ENCODE assay signal across 23 cellular contexts in the genomic region with DNA sequence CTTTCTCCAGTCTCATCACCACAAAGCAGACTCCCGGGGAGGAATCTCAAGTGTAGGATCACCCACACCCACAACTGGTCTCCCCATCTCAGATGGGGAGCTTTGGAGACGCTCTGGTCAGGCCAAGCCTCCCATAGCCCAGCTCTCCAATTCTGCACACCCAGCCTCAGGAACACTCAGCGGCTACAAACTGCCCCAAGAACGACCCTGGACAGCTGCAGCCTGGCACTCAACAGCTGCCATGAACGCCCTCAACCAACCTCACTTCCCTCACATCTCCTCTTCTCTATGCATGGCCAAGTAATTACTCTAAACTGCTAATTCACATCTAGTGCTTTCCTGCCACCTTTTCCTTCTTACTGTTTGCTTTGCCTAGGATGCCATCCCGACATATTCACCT. TPM values are rescaled to one million over a fixed set of nuclear protein-coding genes. Genes with fewer than 3 reads are reported as not detected.
DNase-seq lines count a peak whose midpoint lies in the region; ATAC-seq, FAIRE-seq and TF ChIP-seq lines count a peak whose summit lies in the region.
"Had no signal": no experiment of that assay in that cellular context is flagged by ENCODE, and none has a peak within 500 bp of the region (broad histone marks: within the 10 kb centered on the region; RNA-seq: fewer than 3 reads in every experiment).

No MANE protein-coding gene starts in this region.

- H2BK5ac ChIP-seq in trophoblast cell (ENCODE audit: low read depth, low read length, poor library complexity): no peak overlapping the region

- H3K9ac ChIP-seq in endothelial cell of umbilical vein (replicated peaks; ENCODE audit: extremely low read depth, insufficient read depth, low read length) (no peak overlapping the region), trophoblast cell (ENCODE audit: low read length) (no peak overlapping the region)

- H3K4me2 ChIP-seq in endothelial cell of umbilical vein (ENCODE audit: insufficient read depth, low read length) (no peak overlapping the region), trophoblast cell (ENCODE audit: low read length) (no peak overlapping the region)

- H2BK12ac ChIP-seq in trophoblast cell (ENCODE audit: low read length): no peak overlapping the region

- no CpG with 5 or more reads among the region's 6 CpGs for WGBS in trophoblast cell (ENCODE audit: extremely low coverage, insufficient coverage, insufficient read length)

- H3K4me3 ChIP-seq in SJCRH30: no peak overlapping the region
- H3K4me3 ChIP-seq in endothelial cell of umbilical vein (replicated peaks in 1 of 3; ENCODE audit: insufficient read depth in 1 of 3, low read depth in 1 of 3, low read length in 3 of 3): no peak overlapping the region
- H3K4me3 ChIP-seq in trophoblast cell (ENCODE audit: low read depth, low read length): no peak overlapping the region
- H3K4me3 ChIP-seq: GM12878, HAP-1 had no signal

- H4K91ac ChIP-seq in trophoblast cell (ENCODE audit: low read depth, low read length): no peak overlapping the region

- H3K79me1 ChIP-seq in trophoblast cell (ENCODE audit: low read length): no peaks in the 10 kb centered on the region

- H3K36me3 ChIP-seq in SJCRH30 (peaks cover 61% of the 10 kb centered on the region), endothelial cell of umbilical vein (ENCODE audit: control insufficient read depth in 2 of 2, extremely low read depth in 1 of 2, insufficient read depth in 2 of 2, low read length in 2 of 2) (peaks cover 6 to 7% of the 10 kb centered on the region in 2 experiments), trophoblast cell (ENCODE audit: control insufficient read depth in 1 of 2, insufficient read depth in 2 of 2, low read length in 2 of 2) (peaks cover 13 to 27% of the 10 kb centered on the region in 2 experiments)

- peak overlapping the region; percentile 43 for H4K12ac ChIP-seq in trophoblast cell (ENCODE audit: low read depth, low read length)

- peak; percentile 35 to 57 for DNase-seq in SJCRH30
- no peak for DNase-seq in endothelial cell of umbilical vein (ENCODE audit: low read depth, low spot score)
- no peak for DNase-seq in trophoblast cell
- no peak for DNase-seq in amniotic stem cell (lab: John Stamatoyannopoulos, UW)
- DNase-seq: ACHN; BE2C; C1 segment of cervical spinal cord; CD4-positive, CD25-positive, alpha-beta regulatory T cell; CD8-positive, alpha-beta memory T cell; COR-L47; DMS 273 treated with DMSO at 0.1 percent for 48 hours; DMS53; DND-41; EL had no signal

- CTCF ChIA-PET in endothelial cell of umbilical vein (lab: Charles Lee): no interaction called here

- H3K79me2 ChIP-seq in endothelial cell of umbilical vein (ENCODE audit: control insufficient read depth, insufficient read depth, low read length) (no peaks in the 10 kb centered on the region), trophoblast cell (ENCODE audit: control insufficient read depth, insufficient read depth, low read length, poor library complexity) (no peaks in the 10 kb centered on the region)

- no peak overlapping the region for H4K8ac ChIP-seq in trophoblast cell (ENCODE audit: low read depth, low read length)

- no peak for TF ChIP-seq CTCF in endothelial cell of umbilical vein (IDR thresholded peaks at IDR 0.05; ENCODE audit: extremely low read depth in 1 of 2, insufficient read depth in 1 of 2, low read depth in 1 of 2, low read length in 2 of 2)

- no peak overlapping the region for H3K4ac ChIP-seq in trophoblast cell (ENCODE audit: low read depth, low read length)

- no peaks in the 10 kb centered on the region for H3K27me3 ChIP-seq in SJCRH30
- H3K27me3 ChIP-seq in endothelial cell of umbilical vein (ENCODE audit: control insufficient read depth in 2 of 2, insufficient read depth in 2 of 2, low read length in 2 of 2): no peaks in the 10 kb centered on the region
- no peaks in the 10 kb centered on the region for H3K27me3 ChIP-seq in trophoblast cell (ENCODE audit: insufficient read depth, low read length)
- H3K27me3 ChIP-seq: BE2C had no signal

- H3K14ac ChIP-seq in trophoblast cell (ENCODE audit: low read length): no peak overlapping the region

- no peak for ATAC-seq in HG02623 (IDR thresholded peaks at IDR 0.05; ENCODE audit: unreplicated experiment)
- ATAC-seq in HG02852 (IDR thresholded peaks at IDR 0.05; ENCODE audit: unreplicated experiment): no peak
- ATAC-seq: GM12878 had no signal

- H2AFZ ChIP-seq in endothelial cell of umbilical vein (ENCODE audit: low read depth, low read length) (no peak overlapping the region), trophoblast cell (ENCODE audit: insufficient read depth, low read length, poor library complexity) (no peak overlapping the region)

- no peaks in the 10 kb centered on the region for H3K9me3 ChIP-seq in SJCRH30 (replicated peaks)
- no peaks in the 10 kb centered on the region for H3K9me3 ChIP-seq in endothelial cell of umbilical vein (replicated peaks; ENCODE audit: control insufficient read depth, insufficient read depth, low read length)
- H3K9me3 ChIP-seq in trophoblast cell (ENCODE audit: insufficient read depth, low read depth, low read length): no peaks in the 10 kb centered on the region
- H3K9me3 ChIP-seq: BE2C, HAP-1 had no signal

- H4K20me1 ChIP-seq in endothelial cell of umbilical vein (replicated peaks; ENCODE audit: control insufficient read depth, extremely low read depth, insufficient read depth, low read length): no peaks in the 10 kb centered on the region

- H3K18ac ChIP-seq in trophoblast cell (ENCODE audit: low read length): no peak overlapping the region

- BruUV-seq in endothelial cell of umbilical vein (replicated peaks; lab: Mats Ljungman, UMichigan): no TSS peak

- H2BK120ac ChIP-seq in trophoblast cell (ENCODE audit: insufficient read depth, low read length, poor library complexity): no peak overlapping the region

- no peak overlapping the region for H2AK5ac ChIP-seq in trophoblast cell (ENCODE audit: low read length)

- POLR2A ChIA-PET in endothelial cell of umbilical vein (lab: Charles Lee): no interaction called here

- TF ChIP-seq POLR2A in endothelial cell of umbilical vein (IDR thresholded peaks at IDR 0.05; ENCODE audit: low read depth, low read length): no peak

- H3K4me1 ChIP-seq in SJCRH30 (peaks cover 7% of the 10 kb centered on the region), endothelial cell of umbilical vein (ENCODE audit: control insufficient read depth, extremely low read depth, insufficient read depth, low read length) (peaks cover 22% of the 10 kb centered on the region), trophoblast cell (ENCODE audit: control insufficient read depth in 1 of 2, insufficient read depth in 2 of 2, low read length in 2 of 2) (peaks cover 2 to 3% of the 10 kb centered on the region in 2 experiments)
- H3K4me1 ChIP-seq: BE2C, HAP-1 had no signal

- H3K27ac ChIP-seq in SJCRH30 (peak overlapping the region; percentile 44), endothelial cell of umbilical vein (ENCODE audit: insufficient read depth, low read depth, low read length) (peak overlapping the region; percentile 9), trophoblast cell (ENCODE audit: low read depth, low read length) (no peak overlapping the region)
- H3K27ac ChIP-seq: HL-60 had no signal

- dilution Hi-C loops in endothelial cell of umbilical vein (cut with MboI; ENCODE audit: extremely low pct_ligation_motif_present, low sequenced_read_pairs): no loop called here

- H3K23ac ChIP-seq in trophoblast cell (ENCODE audit: low read length): no peak overlapping the region

- no peaks in the 10 kb centered on the region for H3K9me1 ChIP-seq in endothelial cell of umbilical vein (replicated peaks; ENCODE audit: control insufficient read depth, extremely low read depth, insufficient read depth, low read length)

- FAIRE-seq in endothelial cell of umbilical vein (lab: Jason Lieb, UNC): no peak
- FAIRE-seq: A204.1, GM12878, H1 had no signal

- intact Hi-C loops in endothelial cell of umbilical vein (cut with micrococcal nuclease): loop anchor here (5.0 kb wide), 1 partner anchor 65 kb away; no protein-coding TSS in a partner anchor

TF ChIP-seq in endothelial cell of umbilical vein, 7 proteins besides CTCF, POLR2A, EP300 and RAD21 (continues in another document):
- no peak for TF ChIP-seq MYC (IDR thresholded peaks at IDR 0.05; ENCODE audit: low read depth, low read length)
- TF ChIP-seq GATA2 (IDR thresholded peaks at IDR 0.05; ENCODE audit: insufficient read depth, insufficient read length, low read depth, low read length): no peak
- TF ChIP-seq, protein P1, sequence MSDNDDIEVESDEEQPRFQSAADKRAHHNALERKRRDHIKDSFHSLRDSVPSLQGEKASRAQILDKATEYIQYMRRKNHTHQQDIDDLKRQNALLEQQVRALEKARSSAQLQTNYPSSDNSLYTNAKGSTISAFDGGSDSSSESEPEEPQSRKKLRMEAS (IDR thresholded peaks at IDR 0.05; ENCODE audit: insufficient read depth, insufficient read length): no peak
- TF ChIP-seq EZH2 (IDR thresholded peaks at IDR 0.05; ENCODE audit: borderline replicate concordance, low read depth, low read length, severe bottlenecking): no peak
- no peak for TF ChIP-seq FOS (IDR thresholded peaks at IDR 0.05; ENCODE audit: borderline replicate concordance, insufficient read depth, low read length)
- TF ChIP-seq JUN (IDR thresholded peaks at IDR 0.05; ENCODE audit: borderline replicate concordance, insufficient read depth, insufficient read length, low read depth): no peak

RNA-seq across cellular contexts. Expression of gene DZIP1, which starts 42.6 kb away (rescaled TPM):
- total RNA-seq in SJCRH30 (2014; rRNA removed; shearing (Covaris generic)): 39.1 and 47.6 TPM in 2 replicates
- 32.1 and 33.9 TPM in 2 replicates for total RNA-seq in endothelial cell of umbilical vein
- 8.6 and 9.0 TPM in 2 replicates for polyA plus RNA-seq in endothelial cell of umbilical vein
- 9.4 and 10.4 TPM in 2 replicates for polyA plus RNA-seq in endothelial cell of umbilical vein (2011; cell fraction: cytosol; rRNA removed)
- 45.3 and 48.3 TPM in 2 replicates for polyA plus RNA-seq in endothelial cell of umbilical vein (2011; cell fraction: nucleus; rRNA removed)
- polyA plus RNA-seq in endothelial cell of umbilical vein (2012): 29.8 and 34.9 TPM in 2 replicates
- polyA minus RNA-seq in endothelial cell of umbilical vein: 12.6 and 17.1 TPM in 2 replicates
- polyA minus RNA-seq in endothelial cell of umbilical vein (2011; cell fraction: cytosol; rRNA and poly(A)+ RNA removed): not detected
- polyA minus RNA-seq in endothelial cell of umbilical vein (2011; cell fraction: nucleus; rRNA and poly(A)+ RNA removed): 34.4 and 41.5 TPM in 2 replicates
- polyA plus RNA-seq in trophoblast cell (2013): 19.4 and 20.5 TPM in 2 replicates
- total RNA-seq: CD4-positive, CD25-positive, alpha-beta regulatory T cell had no signal
- polyA plus RNA-seq: CD4-positive, CD25-positive, alpha-beta regulatory T cell; CD8-positive, alpha-beta memory T cell had no signal

RNA-seq across cellular contexts. Expression of gene CLDN10, which starts 49.4 kb away (rescaled TPM):
- total RNA-seq in SJCRH30 (2014; rRNA removed; shearing (Covaris generic)): 0.05 TPM in 1 of 2 replicates, not detected in the other
- 0.49 TPM in 1 of 2 replicates, not detected in the other for total RNA-seq in endothelial cell of umbilical vein
- polyA plus RNA-seq in endothelial cell of umbilical vein: 0.69 and 0.92 TPM in 2 replicates
- polyA plus RNA-seq in endothelial cell of umbilical vein (2011; cell fraction: cytosol; rRNA removed): 0.99 and 1.0 TPM in 2 replicates
- 0.38 and 0.91 TPM in 2 replicates for polyA plus RNA-seq in endothelial cell of umbilical vein (2011; cell fraction: nucleus; rRNA removed)
- polyA plus RNA-seq in endothelial cell of umbilical vein (2012): 1.0 and 1.4 TPM in 2 replicates
- polyA minus RNA-seq in endothelial cell of umbilical vein: 0.42 and 0.61 TPM in 2 replicates
- polyA minus RNA-seq in endothelial cell of umbilical vein (2011; cell fraction: cytosol; rRNA and poly(A)+ RNA removed): not detected
- 0.38 TPM in 1 of 2 replicates, not detected in the other for polyA minus RNA-seq in endothelial cell of umbilical vein (2011; cell fraction: nucleus; rRNA and poly(A)+ RNA removed)
- polyA plus RNA-seq in trophoblast cell (2013): 3.5 and 3.8 TPM in 2 replicates
- total RNA-seq: CD4-positive, CD25-positive, alpha-beta regulatory T cell; CD8-positive, alpha-beta memory T cell; G401; GM12878; HT1080 had no signal
- polyA plus RNA-seq: CD4-positive, CD25-positive, alpha-beta regulatory T cell; CD8-positive, alpha-beta memory T cell; GM12878 had no signal

Comparison
In these comparisons a context has a peak if more than half of its experiments do, and no peak if none do; other contexts are left out.
1. DNase-seq: peak in SJCRH30 (2 of 2); none in endothelial cell of umbilical vein (single experiment), trophoblast cell (0 of 2) and amniotic stem cell (single experiment).